In the genomic region with DNA sequence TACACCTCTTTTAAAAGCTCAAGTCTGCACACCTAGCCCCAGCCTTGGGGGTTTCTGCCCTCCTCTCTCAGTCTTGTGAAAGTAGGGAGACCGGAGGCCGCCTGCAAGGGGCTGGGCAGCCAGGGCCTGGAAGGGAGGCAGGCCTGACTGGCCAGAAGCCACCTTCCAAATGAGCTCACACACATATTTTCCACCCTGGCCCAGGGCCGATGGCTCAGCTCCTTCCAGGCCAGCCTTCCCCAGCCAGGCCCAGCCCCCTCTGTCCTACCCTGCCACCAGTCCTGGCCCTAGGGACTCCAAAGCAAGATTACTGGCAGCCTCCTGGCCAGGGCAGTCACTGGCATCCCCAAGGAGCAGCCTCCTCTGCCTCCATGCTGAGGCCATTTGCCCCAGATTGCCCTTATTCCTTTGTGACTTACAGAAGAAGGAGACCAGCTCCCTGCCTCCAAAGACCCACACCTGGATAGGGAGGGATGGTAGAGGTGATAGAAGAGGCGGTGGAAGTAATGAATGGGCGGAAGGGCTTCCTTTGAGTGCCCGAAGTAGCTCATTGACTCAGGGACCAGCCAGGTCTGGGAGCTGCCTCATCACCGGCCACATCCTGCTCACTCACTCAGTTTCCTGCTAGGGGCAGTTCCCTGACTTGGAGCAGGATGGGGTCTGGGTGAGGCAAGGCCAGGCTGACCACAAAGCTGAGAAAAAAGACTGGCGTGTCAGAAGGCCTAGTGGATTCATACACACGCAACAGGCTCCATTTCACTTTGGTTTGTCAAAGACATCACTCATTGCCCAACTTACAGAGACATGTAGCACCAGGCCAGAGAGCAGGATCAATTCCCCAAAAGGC, we compare ENCODE assay signal across 8 cellular contexts. TPM values are rescaled to one million over a fixed set of nuclear protein-coding genes. Genes with fewer than 3 reads are reported as not detected.
DNase-seq lines count a peak whose midpoint lies in the region; ATAC-seq, FAIRE-seq and TF ChIP-seq lines count a peak whose summit lies in the region.

No MANE protein-coding gene starts in this region.

- CTCF ChIA-PET in PC-9 (lab: Charles Lee), result interaction anchor here (0.5 to 1.1 kb wide), 7 partner anchors 9 to 289 kb away, joined by 3 to 22 read pairs (median 3); no protein-coding TSS in a partner anchor

- POLR2A ChIA-PET in PC-9 (lab: Charles Lee; ENCODE audit: unreplicated experiment), result no interaction called here

- H3K79me2 ChIP-seq in PC-9 (ENCODE audit: low read depth), result no peaks in the 10 kb centered on the region

- BruUV-seq in PC-9 (replicated peaks; lab: Mats Ljungman, UMichigan), result no TSS peak

- no peaks in the 10 kb centered on the region for H3K9me2 ChIP-seq in PC-9 (ENCODE audit: insufficient read depth)

- TF ChIP-seq CTCF in PC-9 (conservative IDR thresholded peaks at IDR 0.05) (no peak), dorsolateral prefrontal cortex (IDR thresholded peaks at IDR 0.05 in 54 of 56, conservative IDR thresholded peaks at IDR 0.05 in 2 of 56; ENCODE audit: low read depth in 1 of 56, partially characterized antibody in 56 of 56) (no peak), mucosa of descending colon (IDR thresholded peaks at IDR 0.05) (no peak)

- no peak for ATAC-seq in mucosa of descending colon
- no peak for ATAC-seq in HG03025 (IDR thresholded peaks at IDR 0.05; ENCODE audit: low FRiP score, unreplicated experiment)

- no peak for TF ChIP-seq POLR2A in GM12892 (IDR thresholded peaks at IDR 0.05; ENCODE audit: low read depth, low read length)

- H3K4me1 ChIP-seq in PC-9 (replicated peaks; ENCODE audit: insufficient read depth), result peaks cover 4% of the 10 kb centered on the region; the same call in 1 of the 2 replicates
- H3K4me1 ChIP-seq in mucosa of descending colon (ENCODE audit: low read depth), result peaks cover 10% of the 10 kb centered on the region

- FAIRE-seq in urothelium cell line (lab: Jason Lieb, UNC) (no peak), GM12892 (lab: Jason Lieb, UNC) (no peak)

- no peaks in the 10 kb centered on the region for H3F3A ChIP-seq in PC-9 (ENCODE audit: insufficient read depth, low read depth)

- DNase-seq in EL, result peak; percentile 97
- DNase-seq in PC-9, result no peak
- DNase-seq in dorsolateral prefrontal cortex, result peak in 6 of 10 donors; percentile 42 to 67 (median 54)
- peak; percentile 65 to 78 (median 73) for DNase-seq in mucosa of descending colon
- DNase-seq in urothelium cell line (ENCODE audit: low spot score), result peak; percentile 58
- DNase-seq in GM12892 (ENCODE audit: insufficient read length), result no peak
- DNase-seq in NCI-H345 (lab: John Stamatoyannopoulos, UW), result no peak

- no peak overlapping the region; the same call in 1 of the 2 replicates for H2AFZ ChIP-seq in PC-9

- no peaks in the 10 kb centered on the region for H4K20me1 ChIP-seq in PC-9 (ENCODE audit: insufficient read depth)

- intact Hi-C loops in PC-9 (cut with micrococcal nuclease; ENCODE audit: unreplicated experiment), result loop anchor here (5.0 kb wide), 1 partner anchor 294 kb away; no protein-coding TSS in a partner anchor
- intact Hi-C loops in dorsolateral prefrontal cortex (cut with DNase I), result loop anchor here (5.0 to 10.0 kb wide), 3 partner anchors 294 to 464 kb away; no protein-coding TSS in a partner anchor
- intact Hi-C loops in mucosa of descending colon (cut with DNase I, micrococcal nuclease), result no loop called here

- H3K27ac ChIP-seq in PC-9 (peak overlapping the region; percentile 26; the same call in 1 of the 2 replicates), dorsolateral prefrontal cortex (peak overlapping the region in 11 of 59 donors; percentile 8 to 87 (median 40))

- H3K9me3 ChIP-seq in PC-9 (ENCODE audit: insufficient read depth, low read depth) (no peaks in the 10 kb centered on the region), mucosa of descending colon (no peaks in the 10 kb centered on the region)

- H3K36me3 ChIP-seq in PC-9 (ENCODE audit: low read depth) (no peaks in the 10 kb centered on the region), mucosa of descending colon (ENCODE audit: low read depth) (no peaks in the 10 kb centered on the region)

- no peaks in the 10 kb centered on the region for H3K27me3 ChIP-seq in PC-9 (ENCODE audit: insufficient read depth, low read depth)
- no peaks in the 10 kb centered on the region for H3K27me3 ChIP-seq in dorsolateral prefrontal cortex

- H3K4me3 ChIP-seq in PC-9 (no peak overlapping the region), dorsolateral prefrontal cortex (no peak overlapping the region), mucosa of descending colon (no peak overlapping the region)

- H3K4me2 ChIP-seq in PC-9, result no peak overlapping the region

RNA-seq across cellular contexts. Expression of gene MMP14, which starts 14.8 kb away (rescaled TPM):
- 22.4 and 34.8 TPM in 2 replicates for total RNA-seq in PC-9 (2021)
- 10 to 100 TPM in 49 of 120 experiments, 1 to 10 TPM in 71; 2.9 to 29.5 (median 9.1) TPM for total RNA-seq in dorsolateral prefrontal cortex
- total RNA-seq in mucosa of descending colon, result 100 to 1,000 TPM in 2 of 3 donors, 10 to 100 TPM in 1; 48.1 to 161 (median 104) TPM
- 0.74 TPM for polyA plus RNA-seq in GM12892 (2012; ENCODE audit: missing spikeins)

RNA-seq across cellular contexts. Expression of gene LRP10, which starts 20.4 kb away (rescaled TPM):
- total RNA-seq in PC-9 (2021), result 59.0 and 61.6 TPM in 2 replicates
- 10 to 100 TPM; 15.6 to 75.0 (median 31.2) TPM for total RNA-seq in dorsolateral prefrontal cortex
- 100 to 1,000 TPM; 218 to 276 (median 245) TPM for total RNA-seq in mucosa of descending colon
- polyA plus RNA-seq in GM12892 (2012; ENCODE audit: missing spikeins), result 15.5 TPM

RNA-seq across cellular contexts. Expression of gene MRPL52, which starts 21.5 kb away (rescaled TPM):
- total RNA-seq in PC-9 (2021), result 76.7 and 84.8 TPM in 2 replicates
- 10 to 100 TPM; 37.4 to 83.2 (median 56.3) TPM for total RNA-seq in dorsolateral prefrontal cortex
- total RNA-seq in mucosa of descending colon, result 10 to 100 TPM; 59.1 to 79.1 (median 64.5) TPM
- polyA plus RNA-seq in GM12892 (2012; ENCODE audit: missing spikeins), result 86.7 TPM

RNA-seq across cellular contexts. Expression of gene REM2, which starts 31.9 kb away (rescaled TPM):
- 0.50 and 0.98 TPM in 2 replicates for total RNA-seq in PC-9 (2021)
- 1 to 10 TPM in 103 of 120 experiments, under 1 TPM in 17; 0.51 to 5.3 (median 1.6) TPM for total RNA-seq in dorsolateral prefrontal cortex
- total RNA-seq in mucosa of descending colon, result under 1 TPM; 0.35 to 0.66 (median 0.51) TPM
- polyA plus RNA-seq in GM12892 (2012; ENCODE audit: missing spikeins), result 0.98 TPM

RNA-seq across cellular contexts. Expression of gene SLC7A7, which starts 35.9 kb away (rescaled TPM):
- 4.7 and 5.9 TPM in 2 replicates for total RNA-seq in PC-9 (2021)
- total RNA-seq in dorsolateral prefrontal cortex, result 10 to 100 TPM in 4 of 120 experiments, 1 to 10 TPM in 115, under 1 TPM in 1; 1.00 to 12.6 (median 3.5) TPM
- 10 to 100 TPM in 2 of 3 donors, 1 to 10 TPM in 1; 7.6 to 13.7 (median 13.2) TPM for total RNA-seq in mucosa of descending colon
- 24.5 TPM for polyA plus RNA-seq in GM12892 (2012; ENCODE audit: missing spikeins)

Comparison
In these comparisons a context has a peak if more than half of its experiments do, and no peak if none do; other contexts are left out.
1. DNase-seq: peak in EL (single experiment), dorsolateral prefrontal cortex (6 of 10), mucosa of descending colon (3 of 3) and urothelium cell line (single experiment); none in PC-9 (0 of 2), GM12892 (single experiment) and NCI-H345 (single experiment).
2. intact Hi-C loops: an anchor here in PC-9 (5.0 kb wide) and dorsolateral prefrontal cortex (5.0 to 10.0 kb wide); none called in mucosa of descending colon.